ENCODE assay signal across 8 cellular contexts in the genomic region with DNA sequence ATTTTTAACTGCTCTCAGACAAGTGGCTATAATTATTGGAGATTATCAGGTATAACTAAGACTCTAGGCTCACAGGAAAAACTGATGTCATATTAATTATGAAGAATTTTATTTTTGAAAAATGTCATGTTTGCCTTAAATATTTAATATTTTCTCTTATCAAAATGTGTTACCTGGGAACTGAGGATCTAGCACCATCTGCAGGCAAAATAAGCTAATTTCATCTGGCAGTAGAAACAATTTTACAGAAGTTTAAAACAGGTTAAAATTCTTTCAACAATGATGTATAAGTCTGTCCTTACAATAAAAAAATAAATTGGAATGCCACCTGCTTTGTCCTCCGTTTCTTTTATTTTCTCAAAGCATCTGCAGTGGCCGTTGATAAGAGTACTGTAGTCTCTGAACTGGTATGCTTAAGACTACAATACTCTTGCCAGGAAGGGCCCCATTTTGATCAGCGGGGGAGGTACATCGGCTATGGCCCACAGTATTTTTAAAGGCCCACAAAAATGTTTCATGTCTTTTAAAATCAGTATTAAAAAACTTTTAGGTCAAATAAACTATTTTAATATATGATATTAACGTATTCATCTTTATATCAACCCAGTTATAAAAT.
DNase-seq lines count a peak whose midpoint lies in the region; ATAC-seq, FAIRE-seq and TF ChIP-seq lines count a peak whose summit lies in the region.

No MANE protein-coding gene starts in this region.

- no peak overlapping the region for H3K27ac ChIP-seq in PC-9

- no peaks in the 10 kb centered on the region for H3K36me3 ChIP-seq in PC-9 (ENCODE audit: low read depth)

- CTCF ChIA-PET in PC-9 (lab: Charles Lee), result interaction anchor here (0.9 kb wide), 1 partner anchor 895 kb away, joined by 3 read pairs; no protein-coding TSS in a partner anchor

- BruUV-seq in PC-9 (replicated peaks; lab: Mats Ljungman, UMichigan), result no TSS peak

- intact Hi-C loops in PC-9 (cut with micrococcal nuclease; ENCODE audit: unreplicated experiment) (loop anchor here (1.0 to 5.0 kb wide), 7 partner anchors 80 to 946 kb away; a partner anchor contains a TSS), posterior vena cava (cut with DNase I) (no loop called here)

- H3K9me3 ChIP-seq in PC-9 (ENCODE audit: insufficient read depth, low read depth), result no peaks in the 10 kb centered on the region

- H4K20me1 ChIP-seq in PC-9 (ENCODE audit: insufficient read depth), result no peaks in the 10 kb centered on the region

- no peaks in the 10 kb centered on the region for H3K27me3 ChIP-seq in PC-9 (ENCODE audit: insufficient read depth, low read depth)

- TF ChIP-seq POLR2A in erythroblast (IDR thresholded peaks at IDR 0.05; ENCODE audit: low read length), result no peak
- TF ChIP-seq POLR2A in GM12891 (IDR thresholded peaks at IDR 0.05; ENCODE audit: low read depth, low read length), result no peak

- no peaks in the 10 kb centered on the region for H3K9me2 ChIP-seq in PC-9 (ENCODE audit: insufficient read depth)

- POLR2A ChIA-PET in PC-9 (lab: Charles Lee; ENCODE audit: unreplicated experiment), result no interaction called here

- no peak overlapping the region for H3K4me3 ChIP-seq in PC-9

- no peak for ATAC-seq in HG02938 (IDR thresholded peaks at IDR 0.05; ENCODE audit: unreplicated experiment)

- in situ Hi-C loops in ACHN (cut with HindIII; ENCODE audit: low pct_ligation_motif_present, low pct_unique_long_range_greater_than_20kb, low sequenced_read_pairs), result no loop called here

- peaks cover 4% of the 10 kb centered on the region; the same call in 1 of the 2 replicates for H3F3A ChIP-seq in PC-9 (ENCODE audit: insufficient read depth, low read depth)

- no peaks in the 10 kb centered on the region for H3K4me1 ChIP-seq in PC-9 (replicated peaks; ENCODE audit: insufficient read depth)

- peak; percentile 88 for TF ChIP-seq CTCF in PC-9 (conservative IDR thresholded peaks at IDR 0.05)

- no peak overlapping the region for H3K4me2 ChIP-seq in PC-9

- peak; percentile 97 for FAIRE-seq in G401.6 (lab: Jason Lieb, UNC)
- no peak for FAIRE-seq in GM12891 (lab: Jason Lieb, UNC)

- no peak overlapping the region for H2AFZ ChIP-seq in PC-9

- H3K79me2 ChIP-seq in PC-9 (ENCODE audit: low read depth), result no peaks in the 10 kb centered on the region

- DNase-seq in ACHN (peak; percentile 40), PC-9 (no peak), erythroblast (lab: John Stamatoyannopoulos, UW) (peak; percentile 32 to 66), retina (peak; percentile 16), GM12891 (ENCODE audit: insufficient read length, low spot score) (no peak), posterior vena cava (ENCODE audit: low spot score) (no peak)

TF ChIP-seq in GM12891, 5 proteins besides CTCF, POLR2A, EP300 and RAD21:
- no peak for TF ChIP-seq POLR2AphosphoS5 (IDR thresholded peaks at IDR 0.05; ENCODE audit: low read depth, low read length)
- no peak for TF ChIP-seq PAX5 (IDR thresholded peaks at IDR 0.05; ENCODE audit: insufficient read depth, low read length, severe bottlenecking)
- TF ChIP-seq TAF1 (IDR thresholded peaks at IDR 0.05; ENCODE audit: low read depth, low read length), result no peak
- no peak for TF ChIP-seq POU2F2 (IDR thresholded peaks at IDR 0.05; ENCODE audit: low read depth, low read length)
- no peak for TF ChIP-seq SPI1 (IDR thresholded peaks at IDR 0.05; ENCODE audit: low read depth, low read length)
TF ChIP-seq in GM12891: peak in this region for 0.

Comparison
In these comparisons a context has a peak if more than half of its experiments do, and no peak if none do; other contexts are left out.
1. DNase-seq: peak in ACHN (single experiment), erythroblast (2 of 2) and retina (single experiment); none in PC-9 (0 of 2), GM12891 (single experiment) and posterior vena cava (single experiment).